9 cellular contexts compared by ENCODE assay signal in genomic region chrX:19799319-19800182, GRCh38.
DNase-seq lines count a peak whose midpoint lies in the region; ATAC-seq and TF ChIP-seq lines count a peak whose summit lies in the region.
"Had no signal": no experiment of that assay in that cellular context is flagged by ENCODE, and none has a peak within 500 bp of the region (broad histone marks: within the 10 kb centered on the region; RNA-seq: fewer than 3 reads in every experiment).

No MANE protein-coding gene starts in this region.

- no peaks in the 10 kb centered on the region for H3K36me3 ChIP-seq in adipocyte (ENCODE audit: control insufficient read depth, insufficient read depth, low read length, severe bottlenecking)
- H3K36me3 ChIP-seq: adrenal gland had no signal

- H3K9me3 ChIP-seq in adipocyte (ENCODE audit: control insufficient read depth, low read length): no peaks in the 10 kb centered on the region
- H3K9me3 ChIP-seq: adrenal gland had no signal

- TF ChIP-seq CTCF in GM10266 (IDR thresholded peaks at IDR 0.05; ENCODE audit: control insufficient read depth, insufficient read depth, low read depth, missing control alignments): no peak

- H3K9ac ChIP-seq in adipocyte (ENCODE audit: low read length): peak overlapping the region; percentile 67

- no peaks in the 10 kb centered on the region for H3K27me3 ChIP-seq in adipocyte (replicated peaks; ENCODE audit: control insufficient read depth, insufficient read depth, low read length)

- DNase-seq in DMS153 treated with DMSO at 0.1 percent for 48 hours (lab: John Stamatoyannopoulos, UW; ENCODE audit: unreplicated experiment): peak; percentile 7
- DNase-seq in NCI-H524 treated with DMSO at 0.1 percent for 48 hours (lab: John Stamatoyannopoulos, UW): peak; percentile 27
- DNase-seq in adipocyte (ENCODE audit: low read depth): peak; percentile 52
- peak; percentile 4 for DNase-seq in middle frontal gyrus (ENCODE audit: extremely low spot score, low spot score)
- DNase-seq in SKM-1 treated with dmso at 0.1 percent for 144 hours (lab: John Stamatoyannopoulos, UW; ENCODE audit: unreplicated experiment): no peak
- DNase-seq in GM10266 (ENCODE audit: extremely low spot score): no peak

- H3K4me1 ChIP-seq in adipocyte (ENCODE audit: control insufficient read depth, insufficient read depth, low read length): peaks cover 12% of the 10 kb centered on the region
- H3K4me1 ChIP-seq: adrenal gland had no signal

- ATAC-seq in HG03354 (IDR thresholded peaks at IDR 0.05; ENCODE audit: poor library complexity, severe bottlenecking, unreplicated experiment): no peak
- no peak for ATAC-seq in GM18867 (IDR thresholded peaks at IDR 0.05; ENCODE audit: unreplicated experiment)

- H3K4me3 ChIP-seq in adipocyte (ENCODE audit: low read length): peak overlapping the region; percentile 67
- H3K4me3 ChIP-seq: adrenal gland had no signal

Comparison
In these comparisons a context has a peak if more than half of its experiments do, and no peak if none do; other contexts are left out.
1. DNase-seq: peak in DMS153 treated with DMSO at 0.1 percent for 48 hours (single experiment), NCI-H524 treated with DMSO at 0.1 percent for 48 hours (single experiment), adipocyte (single experiment) and middle frontal gyrus (single experiment); none in SKM-1 treated with dmso at 0.1 percent for 144 hours (single experiment) and GM10266 (single experiment).